In genomic region chr1:22799971-22800370, GRCh38 we compare ENCODE assay signal across 19 cellular contexts.
DNase-seq lines count a peak whose midpoint lies in the region; ATAC-seq and TF ChIP-seq lines count a peak whose summit lies in the region.
"Had no signal": no experiment of that assay in that cellular context is flagged by ENCODE, and none has a peak within 500 bp of the region (broad histone marks: within the 10 kb centered on the region; RNA-seq: fewer than 3 reads in every experiment).

No MANE protein-coding gene starts in this region.

- H3K9me3 ChIP-seq in HEK293 (ENCODE audit: control insufficient read depth, insufficient read depth, low read depth, low read length), result no peaks in the 10 kb centered on the region
- no peaks in the 10 kb centered on the region for H3K9me3 ChIP-seq in osteoblast (ENCODE audit: low read depth, low read length)
- H3K9me3 ChIP-seq: Caco-2, SJCRH30 had no signal

- CTCF ChIA-PET in HEK293 (lab: Yijun Ruan, JAX), result interaction anchor here (0.6 kb wide), 1 partner anchor 1784 kb away, joined by 3 read pairs; no protein-coding TSS in a partner anchor
- CTCF ChIA-PET in activated CD8-positive, alpha-beta T cell treated with anti-CD3 and anti-CD28 coated beads, Interleukin-2, amount 10 ng/mL, durations not matched to agents 7 days and 5 days (lab: Charles Lee), result no interaction called here
- CTCF ChIA-PET in activated CD4-positive, alpha-beta T cell treated with anti-CD3 and anti-CD28 coated beads for 36 hours (lab: Charles Lee), result no interaction called here

- H2AFZ ChIP-seq in osteoblast (ENCODE audit: low read length), result no peak overlapping the region

- H3K4me1 ChIP-seq in HEK293 (ENCODE audit: control insufficient read depth, insufficient read depth, low read length) (no peaks in the 10 kb centered on the region), osteoblast (ENCODE audit: insufficient read depth, low read length) (peaks cover 5% of the 10 kb centered on the region)
- H3K4me1 ChIP-seq: Caco-2 had no signal

- POLR2A ChIA-PET in HEK293 (lab: Yijun Ruan, JAX), result no interaction called here
- POLR2A ChIA-PET in activated CD8-positive, alpha-beta T cell treated with anti-CD3 and anti-CD28 coated beads, Interleukin-2, amount 10 ng/mL, durations not matched to agents 7 days and 5 days (lab: Charles Lee), result no interaction called here
- POLR2A ChIA-PET in activated CD4-positive, alpha-beta T cell treated with anti-CD3 and anti-CD28 coated beads for 36 hours (lab: Charles Lee), result no interaction called here

- H3K79me2 ChIP-seq in osteoblast (ENCODE audit: insufficient read depth, low read length), result no peaks in the 10 kb centered on the region

- H3K27ac ChIP-seq in HEK293 (ENCODE audit: extremely low read depth, low read depth, low read length) (no peak overlapping the region), osteoblast (ENCODE audit: low read depth, low read length) (no peak overlapping the region)
- H3K27ac ChIP-seq: RWPE1, SJCRH30 had no signal

- peak overlapping the region; percentile 51 to 98 (median 95) for H3K27ac Mint-ChIP-seq in brain
- H3K27ac Mint-ChIP-seq in activated CD8-positive, alpha-beta T cell treated with anti-CD3 and anti-CD28 coated beads, Interleukin-2, amount 10 ng/mL, durations not matched to agents 7 days and 5 days, result no peak overlapping the region
- H3K27ac Mint-ChIP-seq in activated CD4-positive, alpha-beta T cell treated with anti-CD3 and anti-CD28 coated beads for 36 hours, result no peak overlapping the region
- H3K27ac Mint-ChIP-seq: IgD-negative memory B cell had no signal

- no peak overlapping the region for H3K4me2 ChIP-seq in osteoblast (ENCODE audit: insufficient read depth, low read length)

- no peak overlapping the region for H3K4me3 ChIP-seq in HEK293 (ENCODE audit: low read depth, low read length)
- H3K4me3 ChIP-seq in osteoblast (ENCODE audit: insufficient read depth, low read length), result no peak overlapping the region
- H3K4me3 ChIP-seq: SJCRH30 had no signal

- H3K36me3 ChIP-seq in HEK293 (ENCODE audit: control insufficient read depth in 2 of 2, insufficient read depth in 1 of 2, low read length in 2 of 2) (no peaks in the 10 kb centered on the region), osteoblast (ENCODE audit: insufficient read depth, low read length) (no peaks in the 10 kb centered on the region)
- H3K36me3 ChIP-seq: SJCRH30 had no signal

- H4K20me1 ChIP-seq in osteoblast (ENCODE audit: insufficient read depth, low read length), result no peaks in the 10 kb centered on the region

- intact Hi-C loops in activated CD4-positive, alpha-beta T cell treated with anti-CD3 and anti-CD28 coated beads for 36 hours (cut with DNase I, micrococcal nuclease), result no loop called here
- intact Hi-C loops in Right ventricle myocardium inferior (cut with DNase I), result no loop called here

- ATAC-seq in activated CD8-positive, alpha-beta T cell treated with anti-CD3 and anti-CD28 coated beads, Interleukin-2, amount 10 ng/mL, durations not matched to agents 7 days and 5 days, result no peak
- no peak for ATAC-seq in activated CD4-positive, alpha-beta T cell treated with anti-CD3 and anti-CD28 coated beads for 36 hours
- no peak for ATAC-seq in Right ventricle myocardium inferior

- no peaks in the 10 kb centered on the region for H3K36me3 Mint-ChIP-seq in brain
- no peaks in the 10 kb centered on the region for H3K36me3 Mint-ChIP-seq in activated CD8-positive, alpha-beta T cell treated with anti-CD3 and anti-CD28 coated beads, Interleukin-2, amount 10 ng/mL, durations not matched to agents 7 days and 5 days (ENCODE audit: low read depth)
- H3K36me3 Mint-ChIP-seq in activated CD4-positive, alpha-beta T cell treated with anti-CD3 and anti-CD28 coated beads for 36 hours (ENCODE audit: low read depth), result no peaks in the 10 kb centered on the region
- H3K36me3 Mint-ChIP-seq: IgD-negative memory B cell had no signal

- no peaks in the 10 kb centered on the region for H3K27me3 ChIP-seq in osteoblast (ENCODE audit: insufficient read depth, low read length)
- H3K27me3 ChIP-seq: SJCRH30 had no signal

- peak overlapping the region in 2 of 5 experiments; percentile 39 to 61 for H3K4me3 Mint-ChIP-seq in brain
- no peak overlapping the region for H3K4me3 Mint-ChIP-seq in activated CD8-positive, alpha-beta T cell treated with anti-CD3 and anti-CD28 coated beads, Interleukin-2, amount 10 ng/mL, durations not matched to agents 7 days and 5 days
- no peak overlapping the region for H3K4me3 Mint-ChIP-seq in activated CD4-positive, alpha-beta T cell treated with anti-CD3 and anti-CD28 coated beads for 36 hours
- H3K4me3 Mint-ChIP-seq: IgD-negative memory B cell had no signal

- no peaks in the 10 kb centered on the region for H3K9me3 Mint-ChIP-seq in brain
- no peaks in the 10 kb centered on the region for H3K9me3 Mint-ChIP-seq in activated CD8-positive, alpha-beta T cell treated with anti-CD3 and anti-CD28 coated beads, Interleukin-2, amount 10 ng/mL, durations not matched to agents 7 days and 5 days (ENCODE audit: insufficient read depth)
- H3K9me3 Mint-ChIP-seq in activated CD4-positive, alpha-beta T cell treated with anti-CD3 and anti-CD28 coated beads for 36 hours (ENCODE audit: low read depth), result no peaks in the 10 kb centered on the region
- H3K9me3 Mint-ChIP-seq: IgD-negative memory B cell had no signal

- peaks cover 12% of the 10 kb centered on the region for H3K27me3 Mint-ChIP-seq in brain
- no peaks in the 10 kb centered on the region for H3K27me3 Mint-ChIP-seq in activated CD8-positive, alpha-beta T cell treated with anti-CD3 and anti-CD28 coated beads, Interleukin-2, amount 10 ng/mL, durations not matched to agents 7 days and 5 days (ENCODE audit: low read depth)
- no peaks in the 10 kb centered on the region for H3K27me3 Mint-ChIP-seq in activated CD4-positive, alpha-beta T cell treated with anti-CD3 and anti-CD28 coated beads for 36 hours

- peaks cover 96% of the 10 kb centered on the region for H3K4me1 Mint-ChIP-seq in brain
- H3K4me1 Mint-ChIP-seq in activated CD8-positive, alpha-beta T cell treated with anti-CD3 and anti-CD28 coated beads, Interleukin-2, amount 10 ng/mL, durations not matched to agents 7 days and 5 days (ENCODE audit: low read depth), result no peaks in the 10 kb centered on the region
- no peaks in the 10 kb centered on the region for H3K4me1 Mint-ChIP-seq in activated CD4-positive, alpha-beta T cell treated with anti-CD3 and anti-CD28 coated beads for 36 hours

- TF ChIP-seq CTCF in HEK293 (tag by site-specific recombination; IDR thresholded peaks at IDR 0.05) (no peak), brain (conservative IDR thresholded peaks at IDR 0.05) (no peak), osteoblast (IDR thresholded peaks at IDR 0.05; ENCODE audit: extremely low read depth, low read depth, low read length) (no peak)

- DNase-seq in left kidney (ENCODE audit: low read depth, low spot score), result peak; percentile 83
- peak; percentile 66 for DNase-seq in osteoblast (ENCODE audit: insufficient read length, low spot score, missing footprints)
- DNase-seq in activated CD8-positive, alpha-beta T cell treated with anti-CD3 and anti-CD28 coated beads, Interleukin-2, amount 10 ng/mL, durations not matched to agents 7 days and 5 days, result no peak
- DNase-seq in activated CD4-positive, alpha-beta T cell treated with anti-CD3 and anti-CD28 coated beads for 36 hours, result no peak
- DNase-seq in stimulated activated CD4-positive, alpha-beta T cell treated with anti-CD3 and anti-CD28 coated beads, Interleukin-2, amount 100 ng/mL, for 48 hours, result no peak
- DNase-seq in Right ventricle myocardium inferior (ENCODE audit: missing footprints), result no peak
- DNase-seq: Caco-2, EL, H7, NCI-H1105 treated with DMSO at 0.1 percent for 48 hours, NCI-H1694 treated with DMSO at 0.1 percent for 48 hours, NCI-H2107, NCI-H345, NCI-H526 treated with DMSO at 0.1 percent for 48 hours, SJCRH30 had no signal

TF ChIP-seq in HEK293, 187 proteins besides CTCF, POLR2A, EP300 and RAD21:
- TF ChIP-seq ZNF600 (tag by site-specific recombination; IDR thresholded peaks at IDR 0.05), result 0 out of 2 replicates have a peak, but pooled peaks have one; percentile 26
- no peak for TF ChIP-seq ZNF10 (tag by site-specific recombination; IDR thresholded peaks at IDR 0.05)
- no peak for TF ChIP-seq ZNF501 (tag by site-specific recombination; IDR thresholded peaks at IDR 0.05)

Comparison
In these comparisons a context has a peak if more than half of its experiments do, and no peak if none do; other contexts are left out.
1. H3K27ac Mint-ChIP-seq: peak in brain (5 of 5); none in activated CD8-positive, alpha-beta T cell treated with anti-CD3 and anti-CD28 coated beads, Interleukin-2, amount 10 ng/mL, durations not matched to agents 7 days and 5 days (single experiment) and activated CD4-positive, alpha-beta T cell treated with anti-CD3 and anti-CD28 coated beads for 36 hours (single experiment).
2. DNase-seq: peak in left kidney (single experiment) and osteoblast (single experiment); none in activated CD8-positive, alpha-beta T cell treated with anti-CD3 and anti-CD28 coated beads, Interleukin-2, amount 10 ng/mL, durations not matched to agents 7 days and 5 days (single experiment), activated CD4-positive, alpha-beta T cell treated with anti-CD3 and anti-CD28 coated beads for 36 hours (single experiment), stimulated activated CD4-positive, alpha-beta T cell treated with anti-CD3 and anti-CD28 coated beads, Interleukin-2, amount 100 ng/mL, for 48 hours (0 of 2) and Right ventricle myocardium inferior (single experiment).